In the genomic region with DNA sequence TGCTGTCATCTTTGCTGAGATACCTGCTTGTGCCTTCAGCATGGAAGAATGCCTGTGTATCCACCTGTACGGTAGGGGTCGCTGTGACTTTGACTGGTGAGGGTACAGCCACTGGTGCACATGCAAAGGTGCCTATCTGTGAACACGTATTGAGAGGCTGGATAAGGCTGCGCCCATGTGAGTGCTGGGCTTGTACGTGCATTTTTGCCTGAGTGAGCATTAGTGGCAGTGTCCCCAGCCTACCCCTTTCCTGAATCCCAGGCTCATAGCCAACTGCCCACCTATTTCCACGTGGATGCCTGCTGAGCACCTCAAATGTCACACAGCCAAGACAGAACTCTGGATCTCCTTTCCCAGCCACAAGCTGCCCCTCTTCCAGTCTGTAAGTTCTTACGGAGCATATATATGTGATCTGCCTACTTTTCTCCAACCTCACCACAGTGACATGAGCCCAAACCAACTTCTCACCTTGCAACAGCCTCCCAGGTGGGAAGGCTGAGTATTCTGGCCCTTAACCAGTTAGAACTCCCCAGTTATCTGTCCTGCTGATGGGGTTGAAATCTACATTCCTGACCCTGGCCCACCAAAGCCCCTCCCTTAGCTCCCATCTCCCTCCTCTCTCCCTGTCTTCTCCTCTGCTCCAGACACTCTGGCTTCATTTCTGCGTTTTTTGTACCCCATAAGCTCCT, we compare ENCODE assay signal across 1 cellular context.
A peak's percentile ranks its signal among the peaks of the same experiment; 100 is the strongest.
TF ChIP-seq lines count a peak whose summit lies in the region.

No MANE protein-coding gene starts in this region.

TF ChIP-seq in HepG2, 621 proteins besides CTCF, POLR2A, EP300 and RAD21 (continued from another document and continues in another):
- TF ChIP-seq, protein P1, sequence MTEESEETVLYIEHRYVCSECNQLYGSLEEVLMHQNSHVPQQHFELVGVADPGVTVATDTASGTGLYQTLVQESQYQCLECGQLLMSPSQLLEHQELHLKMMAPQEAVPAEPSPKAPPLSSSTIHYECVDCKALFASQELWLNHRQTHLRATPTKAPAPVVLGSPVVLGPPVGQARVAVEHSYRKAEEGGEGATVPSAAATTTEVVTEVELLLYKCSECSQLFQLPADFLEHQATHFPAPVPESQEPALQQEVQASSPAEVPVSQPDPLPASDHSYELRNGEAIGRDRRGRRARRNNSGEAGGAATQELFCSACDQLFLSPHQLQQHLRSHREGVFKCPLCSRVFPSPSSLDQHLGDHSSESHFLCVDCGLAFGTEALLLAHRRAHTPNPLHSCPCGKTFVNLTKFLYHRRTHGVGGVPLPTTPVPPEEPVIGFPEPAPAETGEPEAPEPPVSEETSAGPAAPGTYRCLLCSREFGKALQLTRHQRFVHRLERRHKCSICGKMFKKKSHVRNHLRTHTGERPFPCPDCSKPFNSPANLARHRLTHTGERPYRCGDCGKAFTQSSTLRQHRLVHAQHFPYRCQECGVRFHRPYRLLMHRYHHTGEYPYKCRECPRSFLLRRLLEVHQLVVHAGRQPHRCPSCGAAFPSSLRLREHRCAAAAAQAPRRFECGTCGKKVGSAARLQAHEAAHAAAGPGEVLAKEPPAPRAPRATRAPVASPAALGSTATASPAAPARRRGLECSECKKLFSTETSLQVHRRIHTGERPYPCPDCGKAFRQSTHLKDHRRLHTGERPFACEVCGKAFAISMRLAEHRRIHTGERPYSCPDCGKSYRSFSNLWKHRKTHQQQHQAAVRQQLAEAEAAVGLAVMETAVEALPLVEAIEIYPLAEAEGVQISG (CRISPR knock-in tag; IDR thresholded peaks at IDR 0.05), result peak; percentile 99
- TF ChIP-seq ZNF589 (CRISPR knock-in tag; conservative IDR thresholded peaks at IDR 0.05), result no peak
- TF ChIP-seq, protein P2, sequence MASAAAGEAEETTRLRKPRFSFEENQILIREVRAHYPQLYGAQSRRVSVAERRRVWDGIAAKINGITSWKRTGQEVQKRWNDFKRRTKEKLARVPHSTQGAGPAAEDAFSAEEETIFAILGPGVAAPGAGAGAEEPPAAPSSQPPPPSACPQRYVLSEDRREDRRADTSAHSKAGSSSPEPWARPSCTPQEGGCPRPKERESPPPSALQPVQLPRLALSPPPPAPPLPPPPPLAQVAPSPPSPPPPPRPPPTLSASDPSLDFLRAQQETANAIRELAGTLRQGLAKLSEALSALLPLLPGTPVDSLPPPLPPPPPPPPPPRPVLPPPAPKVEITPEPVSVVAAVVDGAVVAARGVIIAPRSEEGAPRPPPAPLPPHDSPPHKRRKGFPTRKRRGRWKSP (CRISPR knock-in tag; IDR thresholded peaks at IDR 0.05), result peak; percentile 40; the same call in 1 of the 2 replicates
- peak; percentile 82 for TF ChIP-seq NFIB (CRISPR knock-in tag; IDR thresholded peaks at IDR 0.05; ENCODE audit: borderline replicate concordance)
- TF ChIP-seq SMARCE1 (IDR thresholded peaks at IDR 0.05; ENCODE audit: borderline replicate concordance), result no peak
- TF ChIP-seq ZNF207 (IDR thresholded peaks at IDR 0.05; ENCODE audit: borderline replicate concordance), result no peak
- TF ChIP-seq, protein P3, sequence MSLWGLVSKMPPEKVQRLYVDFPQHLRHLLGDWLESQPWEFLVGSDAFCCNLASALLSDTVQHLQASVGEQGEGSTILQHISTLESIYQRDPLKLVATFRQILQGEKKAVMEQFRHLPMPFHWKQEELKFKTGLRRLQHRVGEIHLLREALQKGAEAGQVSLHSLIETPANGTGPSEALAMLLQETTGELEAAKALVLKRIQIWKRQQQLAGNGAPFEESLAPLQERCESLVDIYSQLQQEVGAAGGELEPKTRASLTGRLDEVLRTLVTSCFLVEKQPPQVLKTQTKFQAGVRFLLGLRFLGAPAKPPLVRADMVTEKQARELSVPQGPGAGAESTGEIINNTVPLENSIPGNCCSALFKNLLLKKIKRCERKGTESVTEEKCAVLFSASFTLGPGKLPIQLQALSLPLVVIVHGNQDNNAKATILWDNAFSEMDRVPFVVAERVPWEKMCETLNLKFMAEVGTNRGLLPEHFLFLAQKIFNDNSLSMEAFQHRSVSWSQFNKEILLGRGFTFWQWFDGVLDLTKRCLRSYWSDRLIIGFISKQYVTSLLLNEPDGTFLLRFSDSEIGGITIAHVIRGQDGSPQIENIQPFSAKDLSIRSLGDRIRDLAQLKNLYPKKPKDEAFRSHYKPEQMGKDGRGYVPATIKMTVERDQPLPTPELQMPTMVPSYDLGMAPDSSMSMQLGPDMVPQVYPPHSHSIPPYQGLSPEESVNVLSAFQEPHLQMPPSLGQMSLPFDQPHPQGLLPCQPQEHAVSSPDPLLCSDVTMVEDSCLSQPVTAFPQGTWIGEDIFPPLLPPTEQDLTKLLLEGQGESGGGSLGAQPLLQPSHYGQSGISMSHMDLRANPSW (CRISPR knock-in tag; IDR thresholded peaks at IDR 0.05; ENCODE audit: borderline replicate concordance), result no peak
- TF ChIP-seq MED1 (CRISPR knock-in tag; IDR thresholded peaks at IDR 0.05), result peak; percentile 72
- TF ChIP-seq ZNF569 (CRISPR knock-in tag; IDR thresholded peaks at IDR 0.05; ENCODE audit: borderline replicate concordance), result no peak
- TF ChIP-seq, protein P4, sequence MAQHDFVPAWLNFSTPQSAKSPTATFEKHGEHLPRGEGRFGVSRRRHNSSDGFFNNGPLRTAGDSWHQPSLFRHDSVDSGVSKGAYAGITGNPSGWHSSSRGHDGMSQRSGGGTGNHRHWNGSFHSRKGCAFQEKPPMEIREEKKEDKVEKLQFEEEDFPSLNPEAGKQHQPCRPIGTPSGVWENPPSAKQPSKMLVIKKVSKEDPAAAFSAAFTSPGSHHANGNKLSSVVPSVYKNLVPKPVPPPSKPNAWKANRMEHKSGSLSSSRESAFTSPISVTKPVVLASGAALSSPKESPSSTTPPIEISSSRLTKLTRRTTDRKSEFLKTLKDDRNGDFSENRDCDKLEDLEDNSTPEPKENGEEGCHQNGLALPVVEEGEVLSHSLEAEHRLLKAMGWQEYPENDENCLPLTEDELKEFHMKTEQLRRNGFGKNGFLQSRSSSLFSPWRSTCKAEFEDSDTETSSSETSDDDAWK (CRISPR knock-in tag; IDR thresholded peaks at IDR 0.05), result no peak
- TF ChIP-seq SNAPC2 (CRISPR knock-in tag; IDR thresholded peaks at IDR 0.05), result no peak
- no peak for TF ChIP-seq ZNF468 (CRISPR knock-in tag; IDR thresholded peaks at IDR 0.05)
- no peak for TF ChIP-seq ZNF354B (CRISPR knock-in tag; IDR thresholded peaks at IDR 0.05)
- peak; percentile 45; the same call in 1 of the 2 replicates for TF ChIP-seq ZNF616 (CRISPR knock-in tag; IDR thresholded peaks at IDR 0.05; ENCODE audit: low read depth)
- TF ChIP-seq ZNF44 (CRISPR knock-in tag; IDR thresholded peaks at IDR 0.05), result no peak
- TF ChIP-seq ZNF841 (CRISPR knock-in tag; IDR thresholded peaks at IDR 0.05; ENCODE audit: borderline replicate concordance), result no peak
- TF ChIP-seq LCORL (IDR thresholded peaks at IDR 0.05), result no peak
- no peak; the same call in 1 of the 2 replicates for TF ChIP-seq LCORL (CRISPR knock-in tag; IDR thresholded peaks at IDR 0.05)
- TF ChIP-seq, protein P5, sequence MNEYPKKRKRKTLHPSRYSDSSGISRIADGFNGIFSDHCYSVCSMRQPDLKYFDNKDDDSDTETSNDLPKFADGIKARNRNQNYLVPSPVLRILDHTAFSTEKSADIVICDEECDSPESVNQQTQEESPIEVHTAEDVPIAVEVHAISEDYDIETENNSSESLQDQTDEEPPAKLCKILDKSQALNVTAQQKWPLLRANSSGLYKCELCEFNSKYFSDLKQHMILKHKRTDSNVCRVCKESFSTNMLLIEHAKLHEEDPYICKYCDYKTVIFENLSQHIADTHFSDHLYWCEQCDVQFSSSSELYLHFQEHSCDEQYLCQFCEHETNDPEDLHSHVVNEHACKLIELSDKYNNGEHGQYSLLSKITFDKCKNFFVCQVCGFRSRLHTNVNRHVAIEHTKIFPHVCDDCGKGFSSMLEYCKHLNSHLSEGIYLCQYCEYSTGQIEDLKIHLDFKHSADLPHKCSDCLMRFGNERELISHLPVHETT (CRISPR knock-in tag; conservative IDR thresholded peaks at IDR 0.05), result peak; percentile 68; the same call in 1 of the 2 replicates
- TF ChIP-seq, protein P6, sequence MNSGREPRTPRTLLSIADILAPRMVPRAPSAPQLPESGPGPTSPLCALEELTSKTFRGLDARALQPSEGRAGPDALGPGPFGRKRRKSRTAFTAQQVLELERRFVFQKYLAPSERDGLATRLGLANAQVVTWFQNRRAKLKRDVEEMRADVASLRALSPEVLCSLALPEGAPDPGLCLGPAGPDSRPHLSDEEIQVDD (CRISPR knock-in tag; IDR thresholded peaks at IDR 0.05; ENCODE audit: borderline replicate concordance), result peak; percentile 68; the same call in 1 of the 2 replicates
- TF ChIP-seq ZBTB1 (CRISPR knock-in tag; IDR thresholded peaks at IDR 0.05; ENCODE audit: borderline replicate concordance), result no peak
- TF ChIP-seq HHEX (CRISPR knock-in tag; IDR thresholded peaks at IDR 0.05), result no peak
- TF ChIP-seq, protein P7, sequence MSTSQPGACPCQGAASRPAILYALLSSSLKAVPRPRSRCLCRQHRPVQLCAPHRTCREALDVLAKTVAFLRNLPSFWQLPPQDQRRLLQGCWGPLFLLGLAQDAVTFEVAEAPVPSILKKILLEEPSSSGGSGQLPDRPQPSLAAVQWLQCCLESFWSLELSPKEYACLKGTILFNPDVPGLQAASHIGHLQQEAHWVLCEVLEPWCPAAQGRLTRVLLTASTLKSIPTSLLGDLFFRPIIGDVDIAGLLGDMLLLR (CRISPR knock-in tag; IDR thresholded peaks at IDR 0.05), result peak; percentile 88
- TF ChIP-seq ZFP37 (CRISPR knock-in tag; IDR thresholded peaks at IDR 0.05; ENCODE audit: borderline replicate concordance), result no peak
- peak; percentile 45; the same call in 1 of the 2 replicates for TF ChIP-seq YEATS4 (CRISPR knock-in tag; IDR thresholded peaks at IDR 0.05; ENCODE audit: borderline replicate concordance)
- TF ChIP-seq IRX3 (CRISPR knock-in tag; IDR thresholded peaks at IDR 0.05; ENCODE audit: borderline replicate concordance, low read depth), result no peak
- TF ChIP-seq CAMTA2 (CRISPR knock-in tag; IDR thresholded peaks at IDR 0.05; ENCODE audit: borderline replicate concordance), result no peak; the same call in 1 of the 2 replicates
- TF ChIP-seq MTF2 (CRISPR knock-in tag; IDR thresholded peaks at IDR 0.05; ENCODE audit: borderline replicate concordance), result no peak
- no peak for TF ChIP-seq RFXANK (CRISPR knock-in tag; IDR thresholded peaks at IDR 0.05)
- no peak for TF ChIP-seq ZC3H13 (CRISPR knock-in tag; IDR thresholded peaks at IDR 0.05)
- no peak for TF ChIP-seq GATA4 (IDR thresholded peaks at IDR 0.05; ENCODE audit: borderline replicate concordance, low read depth)
- TF ChIP-seq, protein P8, sequence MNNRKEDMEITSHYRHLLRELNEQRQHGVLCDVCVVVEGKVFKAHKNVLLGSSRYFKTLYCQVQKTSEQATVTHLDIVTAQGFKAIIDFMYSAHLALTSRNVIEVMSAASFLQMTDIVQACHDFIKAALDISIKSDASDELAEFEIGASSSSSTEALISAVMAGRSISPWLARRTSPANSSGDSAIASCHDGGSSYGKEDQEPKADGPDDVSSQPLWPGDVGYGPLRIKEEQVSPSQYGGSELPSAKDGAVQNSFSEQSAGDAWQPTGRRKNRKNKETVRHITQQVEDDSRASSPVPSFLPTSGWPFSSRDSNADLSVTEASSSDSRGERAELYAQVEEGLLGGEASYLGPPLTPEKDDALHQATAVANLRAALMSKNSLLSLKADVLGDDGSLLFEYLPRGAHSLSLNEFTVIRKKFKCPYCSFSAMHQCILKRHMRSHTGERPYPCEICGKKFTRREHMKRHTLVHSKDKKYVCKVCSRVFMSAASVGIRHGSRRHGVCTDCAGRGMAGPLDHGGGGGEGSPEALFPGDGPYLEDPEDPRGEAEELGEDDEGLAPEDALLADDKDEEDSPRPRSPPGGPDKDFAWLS (CRISPR knock-in tag; IDR thresholded peaks at IDR 0.05; ENCODE audit: borderline replicate concordance), result no peak; the same call in 1 of the 2 replicates
- TF ChIP-seq ZFP82 (CRISPR knock-in tag; IDR thresholded peaks at IDR 0.05; ENCODE audit: borderline replicate concordance), result no peak; the same call in 1 of the 2 replicates
- no peak for TF ChIP-seq KDM6A (CRISPR knock-in tag; IDR thresholded peaks at IDR 0.05; ENCODE audit: low read depth)
- TF ChIP-seq KDM5A (IDR thresholded peaks at IDR 0.05; ENCODE audit: borderline replicate concordance, low read length), result no peak
- TF ChIP-seq ZNF282 (IDR thresholded peaks at IDR 0.05; ENCODE audit: partially characterized antibody), result no peak
- no peak for TF ChIP-seq ZNF24 (IDR thresholded peaks at IDR 0.05)
- TF ChIP-seq, protein P9, sequence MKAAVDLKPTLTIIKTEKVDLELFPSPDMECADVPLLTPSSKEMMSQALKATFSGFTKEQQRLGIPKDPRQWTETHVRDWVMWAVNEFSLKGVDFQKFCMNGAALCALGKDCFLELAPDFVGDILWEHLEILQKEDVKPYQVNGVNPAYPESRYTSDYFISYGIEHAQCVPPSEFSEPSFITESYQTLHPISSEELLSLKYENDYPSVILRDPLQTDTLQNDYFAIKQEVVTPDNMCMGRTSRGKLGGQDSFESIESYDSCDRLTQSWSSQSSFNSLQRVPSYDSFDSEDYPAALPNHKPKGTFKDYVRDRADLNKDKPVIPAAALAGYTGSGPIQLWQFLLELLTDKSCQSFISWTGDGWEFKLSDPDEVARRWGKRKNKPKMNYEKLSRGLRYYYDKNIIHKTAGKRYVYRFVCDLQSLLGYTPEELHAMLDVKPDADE (CRISPR knock-in tag; IDR thresholded peaks at IDR 0.05), result no peak
- TF ChIP-seq YEATS2 (CRISPR knock-in tag; IDR thresholded peaks at IDR 0.05; ENCODE audit: borderline replicate concordance), result peak; percentile 81; the same call in 1 of the 2 replicates
- no peak for TF ChIP-seq MED13 (CRISPR knock-in tag; IDR thresholded peaks at IDR 0.05)
- TF ChIP-seq ZNF367 (CRISPR knock-in tag; IDR thresholded peaks at IDR 0.05; ENCODE audit: borderline replicate concordance), result 0 out of 2 replicates have a peak, but pooled peaks have one; percentile 25
- TF ChIP-seq, protein P10, sequence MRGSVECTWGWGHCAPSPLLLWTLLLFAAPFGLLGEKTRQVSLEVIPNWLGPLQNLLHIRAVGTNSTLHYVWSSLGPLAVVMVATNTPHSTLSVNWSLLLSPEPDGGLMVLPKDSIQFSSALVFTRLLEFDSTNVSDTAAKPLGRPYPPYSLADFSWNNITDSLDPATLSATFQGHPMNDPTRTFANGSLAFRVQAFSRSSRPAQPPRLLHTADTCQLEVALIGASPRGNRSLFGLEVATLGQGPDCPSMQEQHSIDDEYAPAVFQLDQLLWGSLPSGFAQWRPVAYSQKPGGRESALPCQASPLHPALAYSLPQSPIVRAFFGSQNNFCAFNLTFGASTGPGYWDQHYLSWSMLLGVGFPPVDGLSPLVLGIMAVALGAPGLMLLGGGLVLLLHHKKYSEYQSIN (CRISPR knock-in tag; IDR thresholded peaks at IDR 0.05; ENCODE audit: borderline replicate concordance), result no peak
- TF ChIP-seq, protein P11, sequence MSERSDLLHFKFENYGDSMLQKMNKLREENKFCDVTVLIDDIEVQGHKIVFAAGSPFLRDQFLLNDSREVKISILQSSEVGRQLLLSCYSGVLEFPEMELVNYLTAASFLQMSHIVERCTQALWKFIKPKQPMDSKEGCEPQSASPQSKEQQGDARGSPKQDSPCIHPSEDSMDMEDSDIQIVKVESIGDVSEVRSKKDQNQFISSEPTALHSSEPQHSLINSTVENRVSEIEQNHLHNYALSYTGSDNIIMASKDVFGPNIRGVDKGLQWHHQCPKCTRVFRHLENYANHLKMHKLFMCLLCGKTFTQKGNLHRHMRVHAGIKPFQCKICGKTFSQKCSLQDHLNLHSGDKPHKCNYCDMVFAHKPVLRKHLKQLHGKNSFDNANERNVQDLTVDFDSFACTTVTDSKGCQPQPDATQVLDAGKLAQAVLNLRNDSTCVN (CRISPR knock-in tag; IDR thresholded peaks at IDR 0.05; ENCODE audit: borderline replicate concordance), result peak; percentile 64; the same call in 1 of the 2 replicates
- TF ChIP-seq ZNF850 (CRISPR knock-in tag; conservative IDR thresholded peaks at IDR 0.05), result peak; percentile 85; the same call in 1 of the 2 replicates
